ENCODE assay signal across 36 cellular contexts in genomic region chr1:221083902-221084301, GRCh38.
"Had no signal": no experiment of that assay in that cellular context is flagged by ENCODE, and none has a peak within 500 bp of the region (broad histone marks: within the 10 kb centered on the region; RNA-seq: fewer than 3 reads in every experiment).

No MANE protein-coding gene starts in this region.

- FAIRE-seq: bronchial epithelial cell, TTC549 had no signal

- H3K27ac Mint-ChIP-seq: activated B cell treated with CpG ODN at 0.5 μM for 24 hours; activated CD4-positive, alpha-beta memory T cell treated with anti-CD3 and anti-CD28 coated beads for 36 hours; activated CD8-positive, alpha-beta T cell treated with anti-CD3 and anti-CD28 coated beads for 36 hours; activated naive CD4-positive, alpha-beta T cell treated with anti-CD3 and anti-CD28 coated beads, Interleukin-2, amount 10 ng/mL, durations not matched to agents 7 days and 5 days; activated naive CD4-positive, alpha-beta T cell treated with anti-CD3 and anti-CD28 coated beads, Interleukin-2, amount 50 U/mL, for 24 hours; activated naive CD8-positive, alpha-beta T cell; activated naive CD8-positive, alpha-beta T cell treated with anti-CD3 and anti-CD28 coated beads, Interleukin-2, amount 10 ng/mL, durations not matched to agents 7 days and 5 days; activated naive CD8-positive, alpha-beta T cell treated with anti-CD3 and anti-CD28 coated beads, Interleukin-2, amount 50 U/mL, for 24 hours; activated T-helper 17 cell treated with anti-CD3 and anti-CD28 coated beads, Interleukin-2, amount 50 U/mL, for 72 hours; brain; T-helper 1 cell treated with Interleukin-12 subunit alpha and Interleukin-12 subunit beta and Interleukin-4 antibody, amounts not matched to agents 30 μg/mL and 1 μg/mL, for 36 hours; T-helper 2 cell treated with Interferon-gamma antibody and Interleukin-4, amounts not matched to agents 5 μg/mL and 100 μg/mL, for 36 hours had no signal

- H3K4me1 Mint-ChIP-seq: activated naive CD4-positive, alpha-beta T cell treated with anti-CD3 and anti-CD28 coated beads, Interleukin-2, amount 10 ng/mL, durations not matched to agents 7 days and 5 days; activated naive CD4-positive, alpha-beta T cell treated with anti-CD3 and anti-CD28 coated beads, Interleukin-2, amount 50 U/mL, for 24 hours; activated naive CD8-positive, alpha-beta T cell treated with anti-CD3 and anti-CD28 coated beads, Interleukin-2, amount 10 ng/mL, durations not matched to agents 7 days and 5 days; activated naive CD8-positive, alpha-beta T cell treated with anti-CD3 and anti-CD28 coated beads, Interleukin-2, amount 50 U/mL, for 24 hours; activated T-helper 17 cell treated with anti-CD3 and anti-CD28 coated beads, Interleukin-2, amount 50 U/mL, for 72 hours; brain; central memory CD8-positive, alpha-beta T cell had no signal

- H3K9me3 Mint-ChIP-seq: activated CD4-positive, alpha-beta memory T cell treated with anti-CD3 and anti-CD28 coated beads for 36 hours; activated CD4-positive, alpha-beta T cell treated with anti-CD3 and anti-CD28 coated beads, Interleukin-2, amount 10 ng/mL, durations not matched to agents 24 days and 14 days; activated CD8-positive, alpha-beta T cell treated with anti-CD3 and anti-CD28 coated beads for 36 hours; activated naive CD4-positive, alpha-beta T cell treated with anti-CD3 and anti-CD28 coated beads, Interleukin-2, amount 10 ng/mL, durations not matched to agents 7 days and 5 days; activated naive CD4-positive, alpha-beta T cell treated with anti-CD3 and anti-CD28 coated beads, Interleukin-2, amount 50 U/mL, for 24 hours; activated T-cell treated with anti-CD3 and anti-CD28 coated beads, Interleukin-2, amount 50 U/mL, for 4 hours; activated T-helper 17 cell treated with anti-CD3 and anti-CD28 coated beads, Interleukin-2, amount 50 U/mL, for 72 hours; brain; T-helper 1 cell treated with Interleukin-12 subunit alpha and Interleukin-12 subunit beta and Interleukin-4 antibody, amounts not matched to agents 30 μg/mL and 1 μg/mL, for 36 hours; T-helper 2 cell treated with Interferon-gamma antibody and Interleukin-4, amounts not matched to agents 5 μg/mL and 100 μg/mL, for 36 hours had no signal

- H3K9me3 ChIP-seq: ascending aorta had no signal

- H3K4me1 ChIP-seq: ascending aorta had no signal

- H3K27me3 Mint-ChIP-seq: activated B cell treated with CpG ODN at 0.5 μM for 24 hours; activated CD4-positive, alpha-beta T cell treated with anti-CD3 and anti-CD28 coated beads, Interleukin-2, amount 10 ng/mL, durations not matched to agents 24 days and 14 days; activated naive CD4-positive, alpha-beta T cell treated with anti-CD3 and anti-CD28 coated beads, Interleukin-2, amount 10 ng/mL, durations not matched to agents 7 days and 5 days; activated naive CD8-positive, alpha-beta T cell treated with anti-CD3 and anti-CD28 coated beads, Interleukin-2, amount 10 ng/mL, durations not matched to agents 7 days and 5 days; central memory CD8-positive, alpha-beta T cell had no signal

- H3K36me3 ChIP-seq: ascending aorta, cardiac muscle cell had no signal

- H3K27ac ChIP-seq: ascending aorta, cardiac muscle cell, VCaP had no signal

- DNase-seq: activated B cell treated with CpG ODN at 0.5 μM for 24 hours; activated CD4-positive, alpha-beta memory T cell treated with anti-CD3 and anti-CD28 coated beads for 36 hours; activated CD4-positive, alpha-beta T cell treated with anti-CD3 and anti-CD28 coated beads for 4 hours; activated CD4-positive, alpha-beta T cell treated with anti-CD3 and anti-CD28 coated beads, Interleukin-2, amount 10 ng/mL, durations not matched to agents 24 days and 14 days; activated CD4-positive, alpha-beta T cell treated with anti-CD3 and anti-CD28 coated beads, Interleukin-2, amount 50 U/mL, for 1 hour; activated CD4-positive, alpha-beta T cell treated with anti-CD3 and anti-CD28 coated beads, Interleukin-2, amount 50 U/mL, for 4 hours; activated CD4-positive, CD25-positive, alpha-beta regulatory T cell treated with anti-CD3 and anti-CD28 coated beads, Interleukin-2, amount 50 U/mL, for 72 hours; activated CD8-positive, alpha-beta memory T cell treated with anti-CD3 and anti-CD28 coated beads, Interleukin-2, amount 50 U/mL, for 4 hours; activated CD8-positive, alpha-beta T cell treated with anti-CD3 and anti-CD28 coated beads for 36 hours; activated effector memory CD4-positive, alpha-beta T cell treated with Interleukin-2 at 50 U/mL for 16 hours; activated gamma-delta T cell; activated naive CD4-positive, alpha-beta T cell treated with anti-CD3 and anti-CD28 coated beads, Interleukin-2, amount 10 ng/mL, durations not matched to agents 7 days and 5 days; activated naive CD4-positive, alpha-beta T cell treated with Interleukin-2 at 50 U/mL for 16 hours; activated naive CD8-positive, alpha-beta T cell treated with anti-CD3 and anti-CD28 coated beads, Interleukin-2, amount 10 ng/mL, durations not matched to agents 7 days and 5 days; activated naive CD8-positive, alpha-beta T cell treated with anti-CD3 and anti-CD28 coated beads, Interleukin-2, amount 50 U/mL, for 24 hours; activated T-cell treated with anti-CD3 and anti-CD28 coated beads for 4 hours; activated T-cell treated with anti-CD3 and anti-CD28 coated beads, Interleukin-2, amount 50 U/mL, for 1 hour; activated T-cell treated with anti-CD3 and anti-CD28 coated beads, Interleukin-2, amount 50 U/mL, for 4 hours; amygdala; anterior cingulate cortex; caudate nucleus; cerebellar nuclear complex; T-helper 1 cell; T-helper 9 cell had no signal

- H3K4me3 ChIP-seq: ascending aorta, cardiac muscle cell had no signal

- H3K4me3 Mint-ChIP-seq: activated B cell treated with CpG ODN at 0.5 μM for 24 hours; activated CD4-positive, alpha-beta memory T cell treated with anti-CD3 and anti-CD28 coated beads for 36 hours; activated CD4-positive, alpha-beta T cell treated with anti-CD3 and anti-CD28 coated beads, Interleukin-2, amount 10 ng/mL, durations not matched to agents 24 days and 14 days; activated CD8-positive, alpha-beta T cell treated with anti-CD3 and anti-CD28 coated beads for 36 hours; activated naive CD4-positive, alpha-beta T cell treated with anti-CD3 and anti-CD28 coated beads, Interleukin-2, amount 10 ng/mL, durations not matched to agents 7 days and 5 days; activated naive CD4-positive, alpha-beta T cell treated with anti-CD3 and anti-CD28 coated beads, Interleukin-2, amount 50 U/mL, for 24 hours; activated naive CD8-positive, alpha-beta T cell; activated naive CD8-positive, alpha-beta T cell treated with anti-CD3 and anti-CD28 coated beads, Interleukin-2, amount 10 ng/mL, durations not matched to agents 7 days and 5 days; activated naive CD8-positive, alpha-beta T cell treated with anti-CD3 and anti-CD28 coated beads, Interleukin-2, amount 50 U/mL, for 24 hours; activated T-cell treated with anti-CD3 and anti-CD28 coated beads, Interleukin-2, amount 50 U/mL, for 4 hours; activated T-helper 17 cell treated with anti-CD3 and anti-CD28 coated beads, Interleukin-2, amount 50 U/mL, for 72 hours; brain; central memory CD8-positive, alpha-beta T cell; T-helper 1 cell treated with Interleukin-12 subunit alpha and Interleukin-12 subunit beta and Interleukin-4 antibody, amounts not matched to agents 30 μg/mL and 1 μg/mL, for 36 hours; T-helper 2 cell treated with Interferon-gamma antibody and Interleukin-4, amounts not matched to agents 5 μg/mL and 100 μg/mL, for 36 hours had no signal

- ATAC-seq: activated CD8-positive, alpha-beta T cell treated with anti-CD3 and anti-CD28 coated beads for 36 hours; activated naive CD8-positive, alpha-beta T cell treated with anti-CD3 and anti-CD28 coated beads, Interleukin-2, amount 50 U/mL, for 24 hours; activated T-cell treated with anti-CD3 and anti-CD28 coated beads, Interleukin-2, amount 50 U/mL, for 4 hours; activated T-helper 17 cell treated with anti-CD3 and anti-CD28 coated beads, Interleukin-2, amount 50 U/mL, for 72 hours had no signal

- H3K36me3 Mint-ChIP-seq: activated CD4-positive, alpha-beta memory T cell treated with anti-CD3 and anti-CD28 coated beads for 36 hours; activated naive CD4-positive, alpha-beta T cell treated with anti-CD3 and anti-CD28 coated beads, Interleukin-2, amount 10 ng/mL, durations not matched to agents 7 days and 5 days; activated naive CD4-positive, alpha-beta T cell treated with anti-CD3 and anti-CD28 coated beads, Interleukin-2, amount 50 U/mL, for 24 hours; activated naive CD8-positive, alpha-beta T cell; activated naive CD8-positive, alpha-beta T cell treated with anti-CD3 and anti-CD28 coated beads, Interleukin-2, amount 10 ng/mL, durations not matched to agents 7 days and 5 days; brain had no signal

- H3K27me3 ChIP-seq: ascending aorta, cardiac muscle cell had no signal
